In the genomic region with DNA sequence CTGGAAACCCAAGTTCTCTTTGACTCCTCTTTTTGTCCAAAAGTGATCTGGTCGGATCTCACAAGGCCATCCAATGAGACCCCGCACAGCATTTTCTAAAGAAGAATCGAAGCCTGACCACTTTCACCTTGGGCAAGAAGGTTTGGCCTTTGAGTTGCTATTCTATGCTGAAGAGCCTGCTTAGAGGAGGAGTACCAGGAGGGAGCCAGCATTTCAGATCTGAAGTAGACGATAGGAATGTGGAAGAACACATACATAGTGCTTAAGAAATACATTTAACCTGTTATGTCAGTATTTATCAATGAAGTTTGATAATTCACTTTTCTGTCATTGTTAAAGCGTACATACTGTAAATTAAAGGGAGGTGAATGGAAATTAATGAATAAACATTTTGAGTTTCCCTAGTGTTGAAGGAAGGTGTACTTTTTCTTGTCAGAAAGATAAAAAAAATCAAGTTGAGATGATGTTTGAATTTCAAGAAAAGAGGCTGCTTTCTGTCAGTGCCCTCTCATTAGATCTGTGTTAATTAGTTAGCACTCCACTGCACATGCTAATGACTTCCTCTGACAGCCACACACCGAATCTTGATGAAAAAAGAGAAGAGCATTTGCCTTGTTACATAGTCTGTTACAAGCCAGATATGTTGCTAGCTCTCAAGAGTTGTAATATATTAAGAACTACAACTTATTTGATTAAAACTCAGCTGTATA, we compare ENCODE assay signal across 1 cellular context.
TF ChIP-seq lines count a peak whose summit lies in the region.

No MANE protein-coding gene starts in this region.

TF ChIP-seq in GM12878, 131 proteins besides CTCF, POLR2A, EP300 and RAD21:
- no peak for TF ChIP-seq BACH1 (IDR thresholded peaks at IDR 0.05; ENCODE audit: borderline replicate concordance)
- peak; percentile 52; the same call in 1 of the 2 replicates for TF ChIP-seq MTA2 (IDR thresholded peaks at IDR 0.05; ENCODE audit: low read depth)
- no peak for TF ChIP-seq KLF5 (IDR thresholded peaks at IDR 0.05; ENCODE audit: partially characterized antibody)
